Comparison of ENCODE assay signal across 8 cellular contexts in genomic region chrX:38800981-38801845, GRCh38. TPM values are rescaled to one million over a fixed set of nuclear protein-coding genes. Genes with fewer than 3 reads are reported as not detected.
DNase-seq lines count a peak whose midpoint lies in the region; ATAC-seq and TF ChIP-seq lines count a peak whose summit lies in the region.

Gene MID1IP1, plus strand, starts transcription at chrX:38801459. Its CDS starts 3,488 bp downstream, at chrX:38804947.

- H3K27ac ChIP-seq in right atrium auricular region = peak within 1 kb of the TSS; percentile 89 to 91

- intact Hi-C loops in posterior vena cava (cut with DNase I) = loop anchor here in 1 of 2 donors (10.0 kb wide), 2 partner anchors 64 to 134 kb away; no protein-coding TSS in a partner anchor

- H3K4me1 ChIP-seq in right atrium auricular region = peaks cover 0 to 7% of the 10 kb centered on the region in 2 donors

- H3K36me3 ChIP-seq in right atrium auricular region = no peaks in the 10 kb centered on the region

- no peaks in the 10 kb centered on the region for H3K9me3 ChIP-seq in right atrium auricular region

- DNase-seq in COLO829 (ENCODE audit: low spot score) (peak; percentile 94), H4 (ENCODE audit: low spot score) (peak; percentile 5), NCI-H1105 (lab: John Stamatoyannopoulos, UW) (peak; percentile 87), T1000 (lab: John Stamatoyannopoulos, UW) (peak; percentile 75), astrocyte of the hippocampus (ENCODE audit: low read depth, low spot score) (peak; percentile 95), right atrium auricular region (ENCODE audit: low spot score) (peak; percentile 93), posterior vena cava (ENCODE audit: low spot score) (peak; percentile 97)

- no peak for TF ChIP-seq CTCF in right atrium auricular region (IDR thresholded peaks at IDR 0.05)

- H3K4me3 ChIP-seq in right atrium auricular region = peak within 1 kb of the TSS; percentile 38 to 50

- ATAC-seq in GM18873 (IDR thresholded peaks at IDR 0.05; ENCODE audit: low FRiP score, unreplicated experiment) = no peak

- no peaks in the 10 kb centered on the region for H3K27me3 ChIP-seq in right atrium auricular region

RNA-seq across cellular contexts. Expression of gene MID1IP1, which starts in this region (rescaled TPM):
- total RNA-seq in H4 (2014; rRNA removed; shearing (Covaris generic)) = 37.5 and 48.9 TPM in 2 replicates
- total RNA-seq in right atrium auricular region (10 to 100 TPM; 13.3 to 24.3 TPM), posterior vena cava (10 to 100 TPM; 36.7 to 41.7 TPM)

Comparison
In these comparisons a context has a peak if more than half of its experiments do, and no peak if none do; other contexts are left out.
1. DNase-seq: peak in every context shown above with its lines; median percentile 97 in posterior vena cava; 95 in astrocyte of the hippocampus; 94 in COLO829; 93 in right atrium auricular region; 87 in NCI-H1105; 75 in T1000; 5 in H4.